Comparison of ENCODE assay signal across 1 cellular context in the genomic region with DNA sequence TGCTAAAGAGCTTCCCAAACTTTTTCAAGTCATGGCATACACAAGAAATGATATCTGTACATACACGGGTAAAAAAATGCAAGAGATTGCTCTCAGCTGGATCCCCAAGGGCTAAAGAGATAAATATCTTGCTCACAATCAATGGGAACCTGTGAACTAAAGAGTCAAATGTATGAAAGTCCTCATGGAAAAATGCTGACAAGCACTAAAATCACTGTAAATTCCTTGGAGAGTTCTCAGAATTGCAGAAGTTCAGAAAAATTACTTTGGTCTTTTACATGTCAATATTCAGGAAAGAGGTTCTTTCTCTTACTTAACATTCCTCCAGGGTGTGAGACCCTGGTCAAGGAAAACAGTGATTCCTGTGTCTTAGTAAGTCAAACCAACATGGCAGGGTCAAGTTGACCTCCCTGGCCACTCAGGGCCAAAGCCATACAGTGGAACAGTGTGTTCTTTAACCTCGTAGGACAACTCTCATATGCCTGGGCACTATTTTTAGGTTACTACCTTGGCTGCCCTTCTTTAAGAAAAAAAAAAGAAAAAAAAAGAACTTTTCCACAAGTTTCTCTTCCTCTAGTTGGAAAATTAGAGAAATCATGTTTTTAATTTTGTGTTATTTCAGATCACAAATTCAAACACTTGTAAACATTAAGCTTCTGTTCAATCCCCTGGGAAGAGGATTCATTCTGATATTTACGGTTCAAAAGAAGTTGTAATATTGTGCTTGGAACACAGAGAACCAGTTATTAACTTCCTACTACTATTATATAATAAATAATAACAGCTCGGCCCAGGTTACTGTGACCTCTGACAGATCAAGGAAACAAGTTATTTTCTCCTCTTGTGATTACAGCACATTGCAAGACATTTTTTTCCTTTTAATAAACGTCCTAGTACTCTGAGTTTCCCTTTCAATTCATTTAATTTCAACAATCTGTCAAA.
TF ChIP-seq lines count a peak whose summit lies in the region.

No MANE protein-coding gene starts in this region.

TF ChIP-seq in H1, 55 proteins besides CTCF, POLR2A, EP300 and RAD21:
- TF ChIP-seq SP1 (IDR thresholded peaks at IDR 0.05; ENCODE audit: low read depth, low read length), result no peak
- peak; percentile 30; the same call in 1 of the 2 replicates for TF ChIP-seq MAFK (IDR thresholded peaks at IDR 0.05; ENCODE audit: low read depth, low read length)
- no peak for TF ChIP-seq CEBPB (IDR thresholded peaks at IDR 0.05; ENCODE audit: low read depth, low read length)
